ENCODE assay signal across 14 cellular contexts in the genomic region with DNA sequence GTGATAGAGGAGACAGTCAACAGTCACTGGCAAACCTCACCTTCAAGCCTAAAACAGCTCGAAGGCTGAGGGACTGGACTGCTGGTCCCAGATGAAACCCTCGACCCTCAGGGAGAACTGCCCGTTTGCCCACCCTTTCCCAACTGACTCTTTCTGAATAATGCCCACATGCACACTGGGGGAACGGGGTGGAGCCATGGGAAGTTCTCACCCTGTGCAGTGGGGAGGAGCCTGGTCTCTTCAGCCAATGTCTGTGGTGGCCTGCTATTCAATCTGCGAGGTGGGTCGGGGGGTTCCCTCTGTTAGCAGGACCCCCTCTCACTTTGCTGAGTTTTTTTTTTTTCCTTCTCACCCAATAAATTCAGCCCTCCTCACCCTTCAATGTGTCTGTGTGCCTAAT. TPM values are rescaled to one million over a fixed set of nuclear protein-coding genes. Genes with fewer than 3 reads are reported as not detected.
DNase-seq lines count a peak whose midpoint lies in the region; ATAC-seq and TF ChIP-seq lines count a peak whose summit lies in the region.
"Had no signal": no experiment of that assay in that cellular context is flagged by ENCODE, and none has a peak within 500 bp of the region (broad histone marks: within the 10 kb centered on the region; RNA-seq: fewer than 3 reads in every experiment).

No MANE protein-coding gene starts in this region.

- WGBS in endodermal cell (ENCODE audit: insufficient coverage in 1 of 2, insufficient read length in 1 of 2), 2 experiments, result 87 to 89% methylated on average over 5 to 6 of the region's 6 CpGs
- WGBS in esophagus squamous epithelium, 2 donors, result 69 to 81% methylated on average over 6 of the region's 6 CpGs

- no peaks in the 10 kb centered on the region for H3K9me3 ChIP-seq in HUES6 (ENCODE audit: control insufficient read depth, insufficient read depth, low read depth, low read length)
- H3K9me3 ChIP-seq in endodermal cell (ENCODE audit: control insufficient read depth, low read length), result peaks cover 4% of the 10 kb centered on the region
- no peaks in the 10 kb centered on the region for H3K9me3 ChIP-seq in esophagus squamous epithelium
- H3K9me3 ChIP-seq: BLaER1, Caco-2 had no signal

- H3K9ac ChIP-seq in HUES6 (ENCODE audit: low read length), result peak overlapping the region; percentile 6
- H3K9ac ChIP-seq in endodermal cell (ENCODE audit: extremely low read depth, low read length, poor library complexity, severe bottlenecking), result no peak overlapping the region
- H3K9ac ChIP-seq: BLaER1 had no signal

- H3K4me3 Mint-ChIP-seq in GM23338, result no peak overlapping the region; the same call in 2 of the 3 replicates
- no peak overlapping the region for H3K4me3 Mint-ChIP-seq in endodermal cell
- H3K4me3 Mint-ChIP-seq in stimulated activated effector memory CD8-positive, alpha-beta T cell treated with anti-CD3 and anti-CD28 coated beads, Interleukin-12 subunit alpha, Interleukin-12 subunit beta, amount 100 ng/mL, for 72 hours, result no peak overlapping the region
- H3K4me3 Mint-ChIP-seq in natural killer cell, result no peak overlapping the region
- H3K4me3 Mint-ChIP-seq: CD8-positive, alpha-beta memory T cell had no signal

- no peaks in the 10 kb centered on the region for H3K27me3 ChIP-seq in GM23338 (ENCODE audit: insufficient read depth)
- no peaks in the 10 kb centered on the region for H3K27me3 ChIP-seq in HUES6 (ENCODE audit: control insufficient read depth, insufficient read depth, low read length)
- H3K27me3 ChIP-seq in endodermal cell (ENCODE audit: control insufficient read depth, insufficient read depth, low read length, poor library complexity, severe bottlenecking), result no peaks in the 10 kb centered on the region
- H3K27me3 ChIP-seq in esophagus squamous epithelium, result no peaks in the 10 kb centered on the region
- H3K27me3 ChIP-seq: BLaER1 had no signal

- peak overlapping the region; percentile 26; the same call in 1 of the 2 replicates for H3K4me2 ChIP-seq in GM23338
- H3K4me2 ChIP-seq: BLaER1 had no signal

- H3K4me1 Mint-ChIP-seq in GM23338 (peaks cover 65% of the 10 kb centered on the region), endodermal cell (peaks cover 70% of the 10 kb centered on the region), natural killer cell (no peaks in the 10 kb centered on the region)
- H3K4me1 Mint-ChIP-seq in stimulated activated effector memory CD8-positive, alpha-beta T cell treated with anti-CD3 and anti-CD28 coated beads, Interleukin-12 subunit alpha, Interleukin-12 subunit beta, amount 100 ng/mL, for 72 hours, result no peaks in the 10 kb centered on the region

- no peak for TF ChIP-seq CTCF in GM23338 (conservative IDR thresholded peaks at IDR 0.05; ENCODE audit: low read depth in 2 of 2)
- no peak for TF ChIP-seq CTCF in endodermal cell (conservative IDR thresholded peaks at IDR 0.05)
- TF ChIP-seq CTCF in esophagus squamous epithelium (IDR thresholded peaks at IDR 0.05), result no peak
- no peak for TF ChIP-seq CTCF in natural killer cell (IDR thresholded peaks at IDR 0.05)

- no peak for DNase-seq in GM23338 (ENCODE audit: low spot score)
- no peak for DNase-seq in endodermal cell
- no peak for DNase-seq in stimulated activated effector memory CD8-positive, alpha-beta T cell treated with anti-CD3 and anti-CD28 coated beads, Interleukin-12 subunit alpha, Interleukin-12 subunit beta, amount 100 ng/mL, for 72 hours (ENCODE audit: low spot score in 2 of 2)
- no peak for DNase-seq in esophagus squamous epithelium (lab: John Stamatoyannopoulos, UW)
- no peak for DNase-seq in natural killer cell
- no peak for DNase-seq in effector CD4-positive, alpha-beta T cell
- DNase-seq: 8988T; AML-193; Caco-2; CD8-positive, alpha-beta memory T cell; DND-41; GDM1 had no signal

- peaks cover 21% of the 10 kb centered on the region for H3F3A ChIP-seq in GM23338 (replicated peaks; ENCODE audit: low read depth)

- H3K36me3 ChIP-seq in GM23338 (ENCODE audit: insufficient read depth) (no peaks in the 10 kb centered on the region; the same call in 1 of the 2 replicates), HUES6 (ENCODE audit: control insufficient read depth, insufficient read depth, low read length) (peaks cover 8% of the 10 kb centered on the region), endodermal cell (ENCODE audit: control insufficient read depth, insufficient read depth, low read length) (peaks cover 20% of the 10 kb centered on the region), esophagus squamous epithelium (peaks cover 0 to 24% (median 8%) of the 10 kb centered on the region in 3 donors)

- ATAC-seq in GM23338 (peak; percentile 32), natural killer cell (no peak)
- ATAC-seq in stimulated activated effector memory CD8-positive, alpha-beta T cell treated with anti-CD3 and anti-CD28 coated beads, Interleukin-12 subunit alpha, Interleukin-12 subunit beta, amount 100 ng/mL, for 72 hours, result no peak

- H3K27ac ChIP-seq in GM23338 (ENCODE audit: low read depth) (peak overlapping the region; percentile 64; the same call in 1 of the 2 replicates), HUES6 (ENCODE audit: low read depth, low read length) (peak overlapping the region; percentile 28; the same call in 1 of the 2 replicates), endodermal cell (ENCODE audit: low read depth, low read length) (no peak overlapping the region), esophagus squamous epithelium (no peak overlapping the region)
- H3K27ac ChIP-seq: BLaER1 had no signal

- no peaks in the 10 kb centered on the region for H3K9me2 ChIP-seq in GM23338 (ENCODE audit: insufficient read depth)

- H3K27ac Mint-ChIP-seq in GM23338 (0 out of 2 replicates have a peak overlapping the region, but pooled peaks have one; percentile 58), endodermal cell (peak overlapping the region; percentile 31), natural killer cell (no peak overlapping the region)
- H3K27ac Mint-ChIP-seq in stimulated activated effector memory CD8-positive, alpha-beta T cell treated with anti-CD3 and anti-CD28 coated beads, Interleukin-12 subunit alpha, Interleukin-12 subunit beta, amount 100 ng/mL, for 72 hours, result peak overlapping the region; percentile 46

- peaks cover 8% of the 10 kb centered on the region for H3K27me3 Mint-ChIP-seq in GM23338 (ENCODE audit: insufficient read depth, low read depth, poor library complexity)
- no peaks in the 10 kb centered on the region for H3K27me3 Mint-ChIP-seq in endodermal cell (ENCODE audit: insufficient read depth)
- peaks cover 0 to 7% of the 10 kb centered on the region in 2 donors for H3K27me3 Mint-ChIP-seq in natural killer cell (ENCODE audit: low read depth in 2 of 2)

- TF ChIP-seq POLR2A in esophagus squamous epithelium (IDR thresholded peaks at IDR 0.05), result no peak

- H3K4me1 ChIP-seq in GM23338 (ENCODE audit: insufficient read depth), result peaks cover 58% of the 10 kb centered on the region
- peaks cover 64% of the 10 kb centered on the region for H3K4me1 ChIP-seq in HUES6 (ENCODE audit: control insufficient read depth, insufficient read depth, low read length)
- H3K4me1 ChIP-seq in endodermal cell (ENCODE audit: control insufficient read depth, insufficient read depth, low read length), result peaks cover 37% of the 10 kb centered on the region
- H3K4me1 ChIP-seq in esophagus squamous epithelium, result no peaks in the 10 kb centered on the region
- H3K4me1 ChIP-seq: BLaER1 had no signal

- H3K36me3 Mint-ChIP-seq in GM23338 (ENCODE audit: low read depth) (peaks cover 32% of the 10 kb centered on the region; the same call in 2 of the 3 replicates), endodermal cell (ENCODE audit: low read depth) (peaks cover 9% of the 10 kb centered on the region), natural killer cell (peaks cover 15% of the 10 kb centered on the region)
- peaks cover 24% of the 10 kb centered on the region for H3K36me3 Mint-ChIP-seq in stimulated activated effector memory CD8-positive, alpha-beta T cell treated with anti-CD3 and anti-CD28 coated beads, Interleukin-12 subunit alpha, Interleukin-12 subunit beta, amount 100 ng/mL, for 72 hours

- no peaks in the 10 kb centered on the region for H4K20me1 ChIP-seq in GM23338 (replicated peaks; ENCODE audit: insufficient read depth)
- H4K20me1 ChIP-seq: BLaER1 had no signal

- H3K9me3 Mint-ChIP-seq in GM23338, result peaks cover 5% of the 10 kb centered on the region; the same call in 2 of the 3 replicates
- peaks cover 5% of the 10 kb centered on the region for H3K9me3 Mint-ChIP-seq in endodermal cell
- H3K9me3 Mint-ChIP-seq in stimulated activated effector memory CD8-positive, alpha-beta T cell treated with anti-CD3 and anti-CD28 coated beads, Interleukin-12 subunit alpha, Interleukin-12 subunit beta, amount 100 ng/mL, for 72 hours, result no peaks in the 10 kb centered on the region
- H3K9me3 Mint-ChIP-seq in natural killer cell, result no peaks in the 10 kb centered on the region
- H3K9me3 Mint-ChIP-seq: CD8-positive, alpha-beta memory T cell had no signal

- H3K79me2 ChIP-seq in GM23338 (replicated peaks; ENCODE audit: insufficient read depth), result no peaks in the 10 kb centered on the region

- H3K4me3 ChIP-seq in GM23338 (no peak overlapping the region), HUES6 (ENCODE audit: low read depth, low read length) (no peak overlapping the region), endodermal cell (ENCODE audit: low read length) (no peak overlapping the region), esophagus squamous epithelium (no peak overlapping the region)
- H3K4me3 ChIP-seq: BLaER1 had no signal

- intact Hi-C loops in esophagus squamous epithelium (cut with DNase I), result no loop called here
- intact Hi-C loops in natural killer cell (cut with micrococcal nuclease), result no loop called here

- H2AFZ ChIP-seq in GM23338, result no peak overlapping the region

TF ChIP-seq in GM23338, 12 proteins besides CTCF, POLR2A, EP300 and RAD21:
- TF ChIP-seq EZH2 (IDR thresholded peaks at IDR 0.05; ENCODE audit: low read depth, unreplicated experiment), result no peak

RNA-seq across cellular contexts. Expression of gene TOMM7, which starts 14.5 kb away (rescaled TPM):
- 131 and 164 TPM in 2 replicates for total RNA-seq in GM23338 (2014; rRNA removed; shearing (Covaris generic))
- 791 and 920 TPM in 2 replicates for polyA plus RNA-seq in GM23338 (2016; fragmentation: Nextera tagmentation; extraction: Ambion mirVana)
- total RNA-seq in endodermal cell (100 to 1,000 TPM; 335 to 356 TPM), esophagus squamous epithelium (100 to 1,000 TPM in 2 of 4 donors, 10 to 100 TPM in 2; 73.2 to 217 (median 126) TPM), natural killer cell (100 to 1,000 TPM; 194 to 286 (median 269) TPM)
- polyA plus RNA-seq in endodermal cell (2013, experiment 1 of 2), result 358 TPM
- polyA plus RNA-seq in endodermal cell (2013, experiment 2 of 2), result 283 TPM

Comparison
In these comparisons a context has a peak if more than half of its experiments do, and no peak if none do; other contexts are left out.
1. H3K27ac ChIP-seq: peak in GM23338 (single experiment) and HUES6 (single experiment); none in endodermal cell (single experiment) and esophagus squamous epithelium (0 of 4).
2. H3K27ac Mint-ChIP-seq: peak in GM23338 (single experiment), endodermal cell (single experiment) and stimulated activated effector memory CD8-positive, alpha-beta T cell treated with anti-CD3 and anti-CD28 coated beads, Interleukin-12 subunit alpha, Interleukin-12 subunit beta, amount 100 ng/mL, for 72 hours (single experiment); none in natural killer cell (0 of 2).